Comparison of ENCODE assay signal across 10 cellular contexts in the genomic region with DNA sequence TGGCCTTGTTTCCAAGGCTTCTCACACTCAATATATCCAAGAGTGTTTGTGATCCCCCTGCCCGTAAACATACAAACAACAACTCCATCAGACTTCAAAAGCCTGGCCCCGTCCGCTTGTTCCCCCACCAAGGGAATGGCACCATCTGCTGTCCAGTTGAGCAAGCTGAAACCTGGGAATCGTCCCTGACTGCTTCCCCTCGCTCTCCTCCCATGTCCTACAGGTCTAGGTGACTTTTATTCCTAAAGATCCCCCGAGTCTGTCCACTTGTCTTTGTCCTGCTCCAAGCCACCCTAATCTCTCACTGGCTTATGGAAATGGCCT. TPM values are rescaled to one million over a fixed set of nuclear protein-coding genes. Genes with fewer than 3 reads are reported as not detected.
DNase-seq lines count a peak whose midpoint lies in the region; ATAC-seq, FAIRE-seq and TF ChIP-seq lines count a peak whose summit lies in the region.
"Had no signal": no experiment of that assay in that cellular context is flagged by ENCODE, and none has a peak within 500 bp of the region (broad histone marks: within the 10 kb centered on the region; RNA-seq: fewer than 3 reads in every experiment).

No MANE protein-coding gene starts in this region.

- peaks cover 2% of the 10 kb centered on the region for H3K4me1 Mint-ChIP-seq in glutamatergic neuron (ENCODE audit: low read depth, unreplicated experiment)
- H3K4me1 Mint-ChIP-seq in stimulated activated naive B cell treated with anti-CD40 and anti-IgM and Interleukin-4, amounts not matched to agents 10 μg/mL and 1 μg/mL and 100 μg/mL, for 72 hours, result no peaks in the 10 kb centered on the region
- H3K4me1 Mint-ChIP-seq: IgD-negative memory B cell had no signal

- no peaks in the 10 kb centered on the region for H3K36me3 ChIP-seq in small intestine (ENCODE audit: control insufficient read depth in 2 of 2, insufficient read depth in 2 of 2, low read length in 2 of 2)

- no peak overlapping the region for H3K27ac ChIP-seq in small intestine (ENCODE audit: low read depth in 1 of 2, low read length in 1 of 2)
- H3K27ac ChIP-seq: epithelial cell of prostate had no signal

- DNase-seq in NCI-H1105 (lab: John Stamatoyannopoulos, UW) (peak; percentile 13), NCI-H1105 treated with DMSO at 0.1 percent for 48 hours (lab: John Stamatoyannopoulos, UW) (no peak), glutamatergic neuron (peak; percentile 62), small intestine (peak; percentile 31)
- no peak for DNase-seq in stimulated activated naive B cell treated with anti-CD40 and anti-IgM and Interleukin-4, amounts not matched to agents 10 μg/mL and 1 μg/mL and 100 μg/mL, for 72 hours

- H3K4me3 ChIP-seq in small intestine (ENCODE audit: low read depth in 1 of 2, low read length in 2 of 2), result no peak overlapping the region

- FAIRE-seq in small intestine (lab: Jason Lieb, UNC), result no peak

- H3K9me3 Mint-ChIP-seq in glutamatergic neuron (ENCODE audit: unreplicated experiment), result peaks cover 1% of the 10 kb centered on the region
- peaks cover 7 to 8% of the 10 kb centered on the region in 2 donors for H3K9me3 Mint-ChIP-seq in stimulated activated naive B cell treated with anti-CD40 and anti-IgM and Interleukin-4, amounts not matched to agents 10 μg/mL and 1 μg/mL and 100 μg/mL, for 72 hours

- H3K27me3 ChIP-seq in small intestine (ENCODE audit: control insufficient read depth in 2 of 2, insufficient read depth in 2 of 2, low read length in 2 of 2), result no peaks in the 10 kb centered on the region

- ATAC-seq in stimulated activated naive B cell treated with anti-CD40 and anti-IgM and Interleukin-4, amounts not matched to agents 10 μg/mL and 1 μg/mL and 100 μg/mL, for 72 hours (replicated peaks), result no peak
- no peak for ATAC-seq in GM18505 (IDR thresholded peaks at IDR 0.05; ENCODE audit: unreplicated experiment)
- no peak for ATAC-seq in HG02623 (IDR thresholded peaks at IDR 0.05; ENCODE audit: unreplicated experiment)

- no peaks in the 10 kb centered on the region for H3K4me1 ChIP-seq in small intestine (ENCODE audit: control insufficient read depth in 2 of 2, insufficient read depth in 1 of 2, low read depth in 1 of 2, low read length in 1 of 2)

- peak; percentile 60 for TF ChIP-seq CTCF in glutamatergic neuron (IDR thresholded peaks at IDR 0.05; ENCODE audit: partially characterized antibody, unreplicated experiment)

- TF ChIP-seq POLR2A in GM18505 (IDR thresholded peaks at IDR 0.05; ENCODE audit: borderline replicate concordance, extremely low read depth, insufficient read depth, insufficient read length), result no peak

- 37 to 72% (median 40%) methylated on average over 6 of the region's 6 CpGs for WGBS in small intestine, 3 donors

- H3K36me3 Mint-ChIP-seq in glutamatergic neuron (ENCODE audit: unreplicated experiment), result peaks cover 12% of the 10 kb centered on the region
- peaks cover 0 to 2% of the 10 kb centered on the region in 2 donors for H3K36me3 Mint-ChIP-seq in stimulated activated naive B cell treated with anti-CD40 and anti-IgM and Interleukin-4, amounts not matched to agents 10 μg/mL and 1 μg/mL and 100 μg/mL, for 72 hours
- H3K36me3 Mint-ChIP-seq: IgD-negative memory B cell had no signal

- peaks cover 6% of the 10 kb centered on the region for H3K27me3 Mint-ChIP-seq in glutamatergic neuron (ENCODE audit: unreplicated experiment)
- H3K27me3 Mint-ChIP-seq in stimulated activated naive B cell treated with anti-CD40 and anti-IgM and Interleukin-4, amounts not matched to agents 10 μg/mL and 1 μg/mL and 100 μg/mL, for 72 hours, result peaks cover 15 to 24% of the 10 kb centered on the region in 2 donors

- H3K9me3 ChIP-seq in small intestine (ENCODE audit: control insufficient read depth, low read depth), result no peaks in the 10 kb centered on the region

- no peak overlapping the region for H3K27ac Mint-ChIP-seq in glutamatergic neuron (ENCODE audit: unreplicated experiment)
- no peak overlapping the region for H3K27ac Mint-ChIP-seq in stimulated activated naive B cell treated with anti-CD40 and anti-IgM and Interleukin-4, amounts not matched to agents 10 μg/mL and 1 μg/mL and 100 μg/mL, for 72 hours
- H3K27ac Mint-ChIP-seq: IgD-negative memory B cell had no signal

- no peak overlapping the region for H3K4me3 Mint-ChIP-seq in glutamatergic neuron (ENCODE audit: unreplicated experiment)
- H3K4me3 Mint-ChIP-seq in stimulated activated naive B cell treated with anti-CD40 and anti-IgM and Interleukin-4, amounts not matched to agents 10 μg/mL and 1 μg/mL and 100 μg/mL, for 72 hours, result no peak overlapping the region

TF ChIP-seq in PFSK-1, 5 proteins besides CTCF, POLR2A, EP300 and RAD21:
- peak; percentile 65 for TF ChIP-seq FOXP2 (optimal IDR thresholded peaks at IDR 0.05; ENCODE audit: borderline replicate concordance, extremely low read depth, extremely low read length, insufficient read depth)
- TF ChIP-seq SIN3A (IDR thresholded peaks at IDR 0.05; ENCODE audit: borderline replicate concordance, insufficient read depth, low read length), result no peak
TF ChIP-seq in PFSK-1: peak in this region for 1.

RNA-seq across cellular contexts. Expression of a gene that starts 27.9 kb away (rescaled TPM):
- polyA plus RNA-seq in PFSK-1 (2012; ENCODE audit: insufficient read length, low read depth), result 2.4 TPM
- 8.6 TPM for total RNA-seq in glutamatergic neuron (ENCODE audit: unreplicated experiment)
- 1 to 10 TPM; 1.8 to 8.7 (median 2.4) TPM for polyA plus RNA-seq in small intestine

Comparison
In these comparisons a context has a peak if more than half of its experiments do, and no peak if none do; other contexts are left out.
1. DNase-seq: peak in NCI-H1105 (single experiment), glutamatergic neuron (single experiment) and small intestine (single experiment); none in NCI-H1105 treated with DMSO at 0.1 percent for 48 hours (single experiment) and stimulated activated naive B cell treated with anti-CD40 and anti-IgM and Interleukin-4, amounts not matched to agents 10 μg/mL and 1 μg/mL and 100 μg/mL, for 72 hours (single experiment).